ENCODE assay signal across 8 cellular contexts in the genomic region with DNA sequence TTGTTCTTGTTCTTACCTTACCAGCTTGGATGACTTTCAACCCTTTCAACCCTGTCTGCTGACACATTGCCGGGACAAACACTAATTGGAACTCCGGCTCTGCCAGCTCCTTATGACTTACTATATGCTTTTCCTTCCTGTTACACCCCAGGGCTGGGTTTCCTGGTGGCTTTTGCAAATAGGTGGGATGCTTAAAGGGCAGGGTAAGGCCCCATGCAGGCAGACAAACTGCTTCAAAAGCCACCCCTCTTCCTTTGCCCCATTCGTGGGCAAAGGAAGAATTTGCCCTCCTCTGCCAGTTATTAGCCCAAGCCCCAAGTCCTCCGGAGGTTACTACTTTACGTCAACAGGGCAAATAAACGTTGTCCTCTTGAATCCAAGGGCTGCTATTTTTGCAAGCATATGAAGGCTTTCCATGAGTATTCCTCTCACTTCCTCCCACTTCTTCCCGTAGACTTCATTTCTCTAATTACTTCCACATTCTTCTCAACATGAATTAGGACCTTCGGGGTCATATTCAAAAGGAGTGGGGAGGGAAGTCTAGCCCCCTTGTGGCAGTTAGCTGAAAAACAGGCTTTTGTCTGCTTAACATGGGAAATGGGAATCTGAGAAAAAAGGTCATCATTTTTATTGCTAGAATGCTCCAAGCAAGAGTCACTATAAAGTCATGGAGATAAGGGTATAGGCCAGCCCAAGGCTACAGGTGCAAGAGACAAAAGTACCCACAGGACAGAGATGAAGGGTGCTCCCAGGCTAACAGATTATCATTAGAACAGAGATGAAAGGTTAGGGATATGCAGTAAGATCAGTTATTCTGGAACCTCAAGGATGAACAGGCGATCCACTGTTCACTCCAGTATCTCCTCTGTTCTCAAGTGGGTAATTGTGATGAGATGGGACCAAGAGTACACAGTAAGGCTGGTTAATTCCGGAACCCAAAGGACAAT. TPM values are rescaled to one million over a fixed set of nuclear protein-coding genes. Genes with fewer than 3 reads are reported as not detected.
DNase-seq lines count a peak whose midpoint lies in the region; ATAC-seq and TF ChIP-seq lines count a peak whose summit lies in the region.

No MANE protein-coding gene starts in this region.

- intact Hi-C loops in MCF 10A (cut with micrococcal nuclease) (loop anchor here (1.0 kb wide), 3 partner anchors 57 to 263 kb away; a partner anchor contains a TSS), left lung (cut with DNase I) (no loop called here)

- H3K27ac Mint-ChIP-seq in MCF 10A (ENCODE audit: low read depth, unreplicated experiment) (no peak overlapping the region), immature natural killer cell (no peak overlapping the region)
- no peak overlapping the region for H3K27ac Mint-ChIP-seq in activated CD4-positive, alpha-beta memory T cell treated with anti-CD3 and anti-CD28 coated beads, Interleukin-2, amount 10 ng/mL, durations not matched to agents 7 days and 5 days

- CTCF ChIA-PET in MCF 10A (lab: Yijun Ruan, JAX): interaction anchor here (0.6 to 1.6 kb wide), 9 partner anchors 9 to 288 kb away, joined by 3 to 17 read pairs (median 3); no protein-coding TSS in a partner anchor
- CTCF ChIA-PET in activated CD4-positive, alpha-beta memory T cell treated with anti-CD3 and anti-CD28 coated beads, Interleukin-2, amount 10 ng/mL, durations not matched to agents 7 days and 5 days (lab: Charles Lee): interaction anchor here (1.1 kb wide), 1 partner anchor 89 kb away, joined by 3 read pairs; no protein-coding TSS in a partner anchor

- DNase-seq in AG08395 (ENCODE audit: low spot score) (peak; percentile 64), NCI-H446 (lab: John Stamatoyannopoulos, UW) (peak; percentile 43 to 81), MCF 10A (ENCODE audit: unreplicated experiment) (peak; percentile 59), left lung (peak in 1 of 2 donors; percentile 37), immature natural killer cell (no peak), GF-D8 (lab: John Stamatoyannopoulos, UW) (no peak)
- DNase-seq in activated CD4-positive, alpha-beta memory T cell treated with anti-CD3 and anti-CD28 coated beads, Interleukin-2, amount 10 ng/mL, durations not matched to agents 7 days and 5 days: no peak

- peak; percentile 77 for TF ChIP-seq CTCF in GM12872 (IDR thresholded peaks at IDR 0.05; ENCODE audit: insufficient read depth, low read depth, low read length)
- peak; percentile 61 for TF ChIP-seq CTCF in MCF 10A (IDR thresholded peaks at IDR 0.05; ENCODE audit: unreplicated experiment)
- TF ChIP-seq CTCF in left lung (IDR thresholded peaks at IDR 0.05): peak; percentile 63 to 65

- H3K4me1 Mint-ChIP-seq in MCF 10A (ENCODE audit: insufficient read depth, unreplicated experiment) (peaks cover 17% of the 10 kb centered on the region), immature natural killer cell (no peaks in the 10 kb centered on the region)
- no peaks in the 10 kb centered on the region for H3K4me1 Mint-ChIP-seq in activated CD4-positive, alpha-beta memory T cell treated with anti-CD3 and anti-CD28 coated beads, Interleukin-2, amount 10 ng/mL, durations not matched to agents 7 days and 5 days

- H3K9me3 ChIP-seq in left lung: no peaks in the 10 kb centered on the region

- H3K36me3 ChIP-seq in left lung: no peaks in the 10 kb centered on the region

- H3K27me3 Mint-ChIP-seq in MCF 10A (ENCODE audit: insufficient read depth, unreplicated experiment) (no peaks in the 10 kb centered on the region), immature natural killer cell (ENCODE audit: low read depth in 3 of 3) (peaks cover 4 to 10% (median 7%) of the 10 kb centered on the region in 3 donors)
- peaks cover 11% of the 10 kb centered on the region for H3K27me3 Mint-ChIP-seq in activated CD4-positive, alpha-beta memory T cell treated with anti-CD3 and anti-CD28 coated beads, Interleukin-2, amount 10 ng/mL, durations not matched to agents 7 days and 5 days

- ATAC-seq in left lung: peak; percentile 86

- POLR2A ChIA-PET in MCF 10A (lab: Yijun Ruan, JAX): no interaction called here
- POLR2A ChIA-PET in activated CD4-positive, alpha-beta memory T cell treated with anti-CD3 and anti-CD28 coated beads, Interleukin-2, amount 10 ng/mL, durations not matched to agents 7 days and 5 days (lab: Charles Lee): no interaction called here

- no peak overlapping the region for H3K4me3 ChIP-seq in left lung

- no peaks in the 10 kb centered on the region for H3K9me3 Mint-ChIP-seq in MCF 10A (ENCODE audit: unreplicated experiment)
- peaks cover 6% of the 10 kb centered on the region for H3K9me3 Mint-ChIP-seq in activated CD4-positive, alpha-beta memory T cell treated with anti-CD3 and anti-CD28 coated beads, Interleukin-2, amount 10 ng/mL, durations not matched to agents 7 days and 5 days
- no peaks in the 10 kb centered on the region for H3K9me3 Mint-ChIP-seq in immature natural killer cell

- H3K36me3 Mint-ChIP-seq in MCF 10A (ENCODE audit: insufficient read depth, unreplicated experiment) (no peaks in the 10 kb centered on the region), immature natural killer cell (no peaks in the 10 kb centered on the region)
- H3K36me3 Mint-ChIP-seq in activated CD4-positive, alpha-beta memory T cell treated with anti-CD3 and anti-CD28 coated beads, Interleukin-2, amount 10 ng/mL, durations not matched to agents 7 days and 5 days (ENCODE audit: low read depth): peaks cover 2% of the 10 kb centered on the region

- H3K4me3 Mint-ChIP-seq in MCF 10A (ENCODE audit: unreplicated experiment): no peak overlapping the region
- H3K4me3 Mint-ChIP-seq in activated CD4-positive, alpha-beta memory T cell treated with anti-CD3 and anti-CD28 coated beads, Interleukin-2, amount 10 ng/mL, durations not matched to agents 7 days and 5 days: no peak overlapping the region
- no peak overlapping the region for H3K4me3 Mint-ChIP-seq in immature natural killer cell

- H3K4me1 ChIP-seq in left lung: peaks cover 0 to 8% of the 10 kb centered on the region in 2 donors

- BruUV-seq in MCF 10A (replicated peaks; lab: Mats Ljungman, UMichigan): no TSS peak

- no peaks in the 10 kb centered on the region for H3K27me3 ChIP-seq in left lung

- peak overlapping the region; percentile 0 to 49 for H3K27ac ChIP-seq in left lung

RNA-seq across cellular contexts. Expression of a gene that starts 56.3 kb away (rescaled TPM):
- total RNA-seq in MCF 10A (2022) (49.4 and 56.4 TPM in 2 replicates), left lung (100 to 1,000 TPM; 265 to 530 TPM)
- under 1 TPM; 0.30 to 0.35 TPM for total RNA-seq in activated CD4-positive, alpha-beta memory T cell treated with anti-CD3 and anti-CD28 coated beads, Interleukin-2, amount 10 ng/mL, durations not matched to agents 7 days and 5 days
- polyA plus RNA-seq in immature natural killer cell: 1 to 10 TPM in 1 of 3 donors, not detected in 2; 1.7 TPM

Comparison
In these comparisons a context has a peak if more than half of its experiments do, and no peak if none do; other contexts are left out.
1. DNase-seq: peak in AG08395 (single experiment), NCI-H446 (2 of 2) and MCF 10A (single experiment); none in activated CD4-positive, alpha-beta memory T cell treated with anti-CD3 and anti-CD28 coated beads, Interleukin-2, amount 10 ng/mL, durations not matched to agents 7 days and 5 days (single experiment), immature natural killer cell (0 of 3) and GF-D8 (single experiment).
2. RNA of a gene that starts 56.3 kb away (total RNA-seq): 265 to 530 TPM in left lung and 49.4 to 56.4 TPM in MCF 10A; 0.30 to 0.35 TPM in activated CD4-positive, alpha-beta memory T cell treated with anti-CD3 and anti-CD28 coated beads, Interleukin-2, amount 10 ng/mL, durations not matched to agents 7 days and 5 days; every median in the first group is over 10 times any median in the second.
3. Peak in every context shown above with its lines, with median percentiles within 50 percentile points of each other: CTCF ChIP-seq.